In genomic region chr12:75427491-75427890, GRCh38 we compare ENCODE assay signal across 2 cellular contexts.
TF ChIP-seq lines count a peak whose summit lies in the region.

No MANE protein-coding gene starts in this region.

TF ChIP-seq in HCT116, 20 proteins besides CTCF, POLR2A, EP300 and RAD21:
- no peak for TF ChIP-seq CBX3 (IDR thresholded peaks at IDR 0.05; ENCODE audit: low read depth)
- peak; percentile 54 for TF ChIP-seq ZNF274 (IDR thresholded peaks at IDR 0.05; ENCODE audit: low read depth, low read length)
- no peak for TF ChIP-seq REST (IDR thresholded peaks at IDR 0.05; ENCODE audit: low read depth)

TF ChIP-seq in H1, 55 proteins besides CTCF, POLR2A, EP300 and RAD21:
- TF ChIP-seq SIN3A (conservative IDR thresholded peaks at IDR 0.05 in 1 of 2, IDR thresholded peaks at IDR 0.05 in 1 of 2; ENCODE audit: low read depth in 1 of 2, low read length in 2 of 2): no peak
- peak; percentile 59; the same call in 1 of the 2 replicates for TF ChIP-seq ZNF274 (IDR thresholded peaks at IDR 0.05; ENCODE audit: borderline replicate concordance, extremely low read depth, low read length)
